1 cellular context compared by ENCODE assay signal in the genomic region with DNA sequence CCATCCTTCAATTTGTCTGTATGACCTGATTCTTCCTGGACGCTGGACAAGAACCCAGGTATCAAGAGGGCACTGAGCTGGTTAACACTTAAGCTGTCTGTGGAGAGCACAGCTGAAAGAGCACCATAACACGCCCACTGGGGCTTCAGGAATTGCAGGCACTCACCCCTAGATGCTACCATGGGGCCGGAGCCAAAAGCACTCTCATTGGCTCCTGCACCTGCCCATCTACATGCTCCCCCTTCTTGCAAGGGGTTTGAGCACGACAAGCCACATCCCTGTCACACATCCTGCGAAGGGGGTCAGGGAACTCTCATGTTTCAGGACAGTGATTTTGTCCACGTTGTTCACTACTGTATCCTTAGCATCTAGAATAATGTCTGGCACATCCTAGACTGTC.
A peak's percentile ranks its signal among the peaks of the same experiment; 100 is the strongest.
TF ChIP-seq lines count a peak whose summit lies in the region.

No MANE protein-coding gene starts in this region.

TF ChIP-seq in H1, 55 proteins besides CTCF, POLR2A, EP300 and RAD21:
- no peak for TF ChIP-seq BACH1 (IDR thresholded peaks at IDR 0.05; ENCODE audit: low read length)
- 0 out of 2 replicates have a peak, but pooled peaks have one; percentile 32 for TF ChIP-seq CHD2 (IDR thresholded peaks at IDR 0.05; ENCODE audit: low read length)
- TF ChIP-seq PHF8 (conservative IDR thresholded peaks at IDR 0.05; ENCODE audit: low read depth, low read length): no peak
- no peak for TF ChIP-seq NRF1 (IDR thresholded peaks at IDR 0.05; ENCODE audit: low read depth, low read length)
- TF ChIP-seq TBP (IDR thresholded peaks at IDR 0.05; ENCODE audit: low read depth, low read length): no peak
- TF ChIP-seq ASH2L (IDR thresholded peaks at IDR 0.05; ENCODE audit: low read length): no peak
- no peak for TF ChIP-seq TEAD4 (IDR thresholded peaks at IDR 0.05; ENCODE audit: low read depth, low read length)
- TF ChIP-seq EGR1 (IDR thresholded peaks at IDR 0.05; ENCODE audit: borderline replicate concordance, low read depth, low read length): no peak
- TF ChIP-seq E2F6 (IDR thresholded peaks at IDR 0.05): no peak
- peak; percentile 32; the same call in 1 of the 2 replicates for TF ChIP-seq SP2 (IDR thresholded peaks at IDR 0.05; ENCODE audit: low read length)
- TF ChIP-seq SP1 (IDR thresholded peaks at IDR 0.05; ENCODE audit: low read depth, low read length): peak; percentile 75; the same call in 1 of the 2 replicates
- no peak for TF ChIP-seq HDAC2 (IDR thresholded peaks at IDR 0.05; ENCODE audit: borderline replicate concordance in 1 of 2, low read depth in 2 of 2, low read length in 2 of 2)
- no peak for TF ChIP-seq GTF2F1 (IDR thresholded peaks at IDR 0.05; ENCODE audit: borderline replicate concordance, low read depth, low read length)
- no peak for TF ChIP-seq CHD7 (IDR thresholded peaks at IDR 0.05; ENCODE audit: insufficient replicate concordance, low read length)
